Comparison of ENCODE assay signal across 8 cellular contexts in genomic region chr9:66901141-66901540, GRCh38. TPM values are rescaled to one million over a fixed set of nuclear protein-coding genes. Genes with fewer than 3 reads are reported as not detected.
DNase-seq lines count a peak whose midpoint lies in the region; ATAC-seq and TF ChIP-seq lines count a peak whose summit lies in the region.
"Not testable (repeated sequence)": the region's sequence is repeated elsewhere in the genome, so short reads cannot be mapped to it uniquely, and the experiment has no call there.

No MANE protein-coding gene starts in this region.

- peak; percentile 32 for ATAC-seq in GM21390 (IDR thresholded peaks at IDR 0.05; ENCODE audit: unreplicated experiment)
- peak; percentile 22 for ATAC-seq in HG03066 (IDR thresholded peaks at IDR 0.05; ENCODE audit: low read depth, unreplicated experiment)
- ATAC-seq in mucosa of descending colon: peak; percentile 42
- peak in 1 of 2 donors; percentile 26 for ATAC-seq in stimulated activated naive B cell treated with anti-CD40 and anti-IgM and Interleukin-4, amounts not matched to agents 10 μg/mL and 1 μg/mL and 100 μg/mL, for 72 hours (replicated peaks)

- TF ChIP-seq POLR2A in adrenal gland (IDR thresholded peaks at IDR 0.05): not testable (repeated sequence)

- not testable (repeated sequence) for H3K36me3 Mint-ChIP-seq in Calu3 (ENCODE audit: insufficient read depth, unreplicated experiment); stimulated activated naive B cell treated with anti-CD40 and anti-IgM and Interleukin-4, amounts not matched to agents 10 μg/mL and 1 μg/mL and 100 μg/mL, for 72 hours

- not testable (repeated sequence) for H4K20me1 ChIP-seq in OCI-LY3 (ENCODE audit: insufficient read depth, low read length)

- not testable (repeated sequence) for H2AFZ ChIP-seq in OCI-LY3 (ENCODE audit: low read depth, low read length)

- H3K27ac ChIP-seq in OCI-LY3 (ENCODE audit: low read length); adrenal gland: not testable (repeated sequence)

- intact Hi-C loops in Calu3 (cut with micrococcal nuclease; ENCODE audit: unreplicated experiment); adrenal gland (cut with DNase I); mucosa of descending colon (cut with DNase I, micrococcal nuclease): not testable (repeated sequence)

- WGBS in adrenal gland, 4 donors: 0 to 9% (median 4%) methylated on average over 4 to 6 of the region's 8 CpGs

- H3K27ac Mint-ChIP-seq in Calu3 (ENCODE audit: unreplicated experiment); stimulated activated naive B cell treated with anti-CD40 and anti-IgM and Interleukin-4, amounts not matched to agents 10 μg/mL and 1 μg/mL and 100 μg/mL, for 72 hours: not testable (repeated sequence)

- H3K27me3 ChIP-seq in OCI-LY3 (ENCODE audit: low read depth, low read length); adrenal gland: not testable (repeated sequence)

- CTCF ChIA-PET in Calu3 (lab: Charles Lee): not testable (repeated sequence)

- H3K9me3 ChIP-seq in OCI-LY3 (ENCODE audit: insufficient read depth, low read length); adrenal gland (replicated peaks in 1 of 3); mucosa of descending colon: not testable (repeated sequence)

- not testable (repeated sequence) for H3K4me1 ChIP-seq in OCI-LY3 (ENCODE audit: low read length); adrenal gland (replicated peaks in 1 of 2); mucosa of descending colon (ENCODE audit: low read depth)

- not testable (repeated sequence) for H3K4me1 Mint-ChIP-seq in Calu3 (ENCODE audit: low read depth, unreplicated experiment); stimulated activated naive B cell treated with anti-CD40 and anti-IgM and Interleukin-4, amounts not matched to agents 10 μg/mL and 1 μg/mL and 100 μg/mL, for 72 hours

- not testable (repeated sequence) for H3K36me3 ChIP-seq in OCI-LY3 (replicated peaks; ENCODE audit: low read depth, low read length); adrenal gland (replicated peaks in 1 of 2); mucosa of descending colon (ENCODE audit: low read depth)

- BruUV-seq in Calu3 (replicated peaks; lab: Mats Ljungman, UMichigan): TSS peak; percentile 45

- not testable (repeated sequence) for TF ChIP-seq CTCF in Calu3 (IDR thresholded peaks at IDR 0.05; ENCODE audit: unreplicated experiment); OCI-LY3 (IDR thresholded peaks at IDR 0.05; ENCODE audit: low read depth, low read length); adrenal gland (IDR thresholded peaks at IDR 0.05); fibroblast of the aortic adventitia (IDR thresholded peaks at IDR 0.05; ENCODE audit: insufficient read depth, low read length); mucosa of descending colon (IDR thresholded peaks at IDR 0.05)

- H3K79me2 ChIP-seq in OCI-LY3 (ENCODE audit: low read length): not testable (repeated sequence)

- not testable (repeated sequence) for H3K27me3 Mint-ChIP-seq in Calu3 (ENCODE audit: unreplicated experiment); stimulated activated naive B cell treated with anti-CD40 and anti-IgM and Interleukin-4, amounts not matched to agents 10 μg/mL and 1 μg/mL and 100 μg/mL, for 72 hours

- H3K9me3 Mint-ChIP-seq in Calu3 (ENCODE audit: low read depth, unreplicated experiment); stimulated activated naive B cell treated with anti-CD40 and anti-IgM and Interleukin-4, amounts not matched to agents 10 μg/mL and 1 μg/mL and 100 μg/mL, for 72 hours: not testable (repeated sequence)

- peak overlapping the region; percentile 78 for H3K4me3 Mint-ChIP-seq in Calu3 (ENCODE audit: low read depth, unreplicated experiment)
- peak overlapping the region; percentile 90 to 97 for H3K4me3 Mint-ChIP-seq in stimulated activated naive B cell treated with anti-CD40 and anti-IgM and Interleukin-4, amounts not matched to agents 10 μg/mL and 1 μg/mL and 100 μg/mL, for 72 hours

- H3K4me3 ChIP-seq in OCI-LY3 (ENCODE audit: low read length) (peak overlapping the region; percentile 75), adrenal gland (peak overlapping the region in 3 of 4 donors; percentile 43 to 62 (median 60)), fibroblast of the aortic adventitia (ENCODE audit: low read depth, low read length) (peak overlapping the region; percentile 67), mucosa of descending colon (peak overlapping the region; percentile 34)

- DNase-seq in Calu3; adrenal gland; fibroblast of the aortic adventitia (ENCODE audit: low read depth); mucosa of descending colon; stimulated activated naive B cell treated with anti-CD40 and anti-IgM and Interleukin-4, amounts not matched to agents 10 μg/mL and 1 μg/mL and 100 μg/mL, for 72 hours: not testable (repeated sequence)

- H3K4me2 ChIP-seq in OCI-LY3 (ENCODE audit: low read length): peak overlapping the region; percentile 62

- H3K9ac ChIP-seq in OCI-LY3 (ENCODE audit: low read length): peak overlapping the region; percentile 44

RNA-seq across cellular contexts. Expression of gene ZNF658, which starts 0.6 kb away (rescaled TPM):
- total RNA-seq in Calu3 (2022): 2.5 and 3.1 TPM in 2 replicates
- 1 to 10 TPM; 2.2 to 9.1 (median 6.7) TPM for total RNA-seq in adrenal gland
- polyA plus RNA-seq in adrenal gland: 1 to 10 TPM; 1.9 to 3.9 (median 2.9) TPM
- total RNA-seq in fibroblast of the aortic adventitia (ENCODE audit: low replicate concordance): 2.2 and 6.4 TPM in 2 replicates
- total RNA-seq in mucosa of descending colon: 1 to 10 TPM; 3.5 to 6.3 (median 3.6) TPM
